ENCODE assay signal across 22 cellular contexts in the genomic region with DNA sequence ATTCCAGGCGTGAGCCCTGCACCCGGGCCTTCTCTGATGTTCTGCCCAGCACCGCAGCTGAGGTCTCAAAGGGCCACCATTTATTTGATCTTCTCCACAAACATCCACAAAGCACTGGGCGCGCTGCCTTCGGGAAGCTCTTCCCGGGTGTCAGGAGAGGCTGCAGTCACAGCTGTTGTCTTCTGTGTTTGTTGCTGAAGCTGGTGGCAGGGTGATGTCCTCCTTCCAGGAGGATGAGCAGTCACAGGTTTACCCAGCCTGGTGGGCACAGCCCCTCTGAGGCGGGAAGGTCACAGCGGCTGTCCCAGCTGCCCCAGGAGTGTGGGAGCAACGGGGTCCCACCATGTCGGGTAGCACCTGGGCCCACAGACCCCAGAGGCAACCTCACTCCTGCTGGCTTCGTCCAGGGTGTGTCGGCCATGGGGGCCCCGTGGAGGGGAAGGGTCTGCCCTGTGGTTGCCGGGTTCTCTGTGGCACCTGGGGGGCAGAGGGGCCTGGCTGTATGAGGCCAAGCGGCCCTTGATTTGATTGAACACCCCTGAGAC. TPM values are rescaled to one million over a fixed set of nuclear protein-coding genes. Genes with fewer than 3 reads are reported as not detected.
DNase-seq lines count a peak whose midpoint lies in the region; ATAC-seq and TF ChIP-seq lines count a peak whose summit lies in the region.
"Had no signal": no experiment of that assay in that cellular context is flagged by ENCODE, and none has a peak within 500 bp of the region (broad histone marks: within the 10 kb centered on the region; RNA-seq: fewer than 3 reads in every experiment).

No MANE protein-coding gene starts in this region.

- H3K27ac Mint-ChIP-seq in chondrocyte (ENCODE audit: unreplicated experiment), result peak overlapping the region; percentile 27
- H3K27ac Mint-ChIP-seq: activated CD4-positive, alpha-beta T cell treated with anti-CD3 and anti-CD28 coated beads, Interleukin-2, amount 10 ng/mL, durations not matched to agents 24 days and 14 days; activated CD8-positive, alpha-beta memory T cell treated with anti-CD3 and anti-CD28 coated beads, Interleukin-2, amount 10 ng/mL, durations not matched to agents 7 days and 5 days; dendritic cell treated with granulocyte-macrophage colony-stimulating factor and Interleukin-4, amounts not matched to agents 40 ng/mL and 50 ng/mL, for 4 days; naive B cell had no signal

- WGBS in ovary, 3 donors, result 50 to 65% (median 59%) methylated on average over 11 to 16 of the region's 16 CpGs

- intact Hi-C loops in ovary (cut with DNase I), result no loop called here

- no peaks in the 10 kb centered on the region for H3K9me3 ChIP-seq in ovary
- H3K9me3 ChIP-seq: upper lobe of right lung had no signal

- no peaks in the 10 kb centered on the region for H3K27me3 ChIP-seq in ovary
- H3K27me3 ChIP-seq: cardiac muscle cell had no signal

- H3K27ac ChIP-seq in 22Rv1, result peak overlapping the region; percentile 63; the same call in 1 of the 2 replicates
- H3K27ac ChIP-seq in ovary, result peak overlapping the region; percentile 53 to 64
- H3K27ac ChIP-seq: cardiac muscle cell had no signal

- no peaks in the 10 kb centered on the region for H3K27me3 Mint-ChIP-seq in chondrocyte (ENCODE audit: low read depth)
- H3K27me3 Mint-ChIP-seq: activated CD8-positive, alpha-beta memory T cell treated with anti-CD3 and anti-CD28 coated beads, Interleukin-2, amount 10 ng/mL, durations not matched to agents 7 days and 5 days had no signal

- no peak for TF ChIP-seq EP300 in ovary (IDR thresholded peaks at IDR 0.05)

- no peak for ATAC-seq in GM19455 (IDR thresholded peaks at IDR 0.05; ENCODE audit: unreplicated experiment)
- ATAC-seq: activated CD8-positive, alpha-beta memory T cell treated with anti-CD3 and anti-CD28 coated beads, Interleukin-2, amount 10 ng/mL, durations not matched to agents 7 days and 5 days had no signal

- H3K4me1 Mint-ChIP-seq in chondrocyte (ENCODE audit: low read depth), result peaks cover 47% of the 10 kb centered on the region
- H3K4me1 Mint-ChIP-seq: activated CD8-positive, alpha-beta memory T cell treated with anti-CD3 and anti-CD28 coated beads, Interleukin-2, amount 10 ng/mL, durations not matched to agents 7 days and 5 days had no signal

- H3K4me3 Mint-ChIP-seq in chondrocyte (ENCODE audit: unreplicated experiment), result no peak overlapping the region
- H3K4me3 Mint-ChIP-seq: activated CD4-positive, alpha-beta T cell treated with anti-CD3 and anti-CD28 coated beads, Interleukin-2, amount 10 ng/mL, durations not matched to agents 24 days and 14 days; activated CD8-positive, alpha-beta memory T cell treated with anti-CD3 and anti-CD28 coated beads, Interleukin-2, amount 10 ng/mL, durations not matched to agents 7 days and 5 days; dendritic cell treated with granulocyte-macrophage colony-stimulating factor and Interleukin-4, amounts not matched to agents 40 ng/mL and 50 ng/mL, for 4 days had no signal

- TF ChIP-seq CTCF in 22Rv1 (IDR thresholded peaks at IDR 0.05), result no peak
- TF ChIP-seq CTCF in LNCaP clone FGC (IDR thresholded peaks at IDR 0.05; ENCODE audit: control insufficient read depth, extremely low read depth, insufficient read depth), result no peak
- TF ChIP-seq CTCF in chondrocyte (IDR thresholded peaks at IDR 0.05), result no peak
- TF ChIP-seq CTCF in ovary (IDR thresholded peaks at IDR 0.05), result no peak

- H3K9me3 Mint-ChIP-seq in chondrocyte (ENCODE audit: low read depth), result no peaks in the 10 kb centered on the region
- H3K9me3 Mint-ChIP-seq: activated CD4-positive, alpha-beta T cell treated with anti-CD3 and anti-CD28 coated beads, Interleukin-2, amount 10 ng/mL, durations not matched to agents 24 days and 14 days; dendritic cell treated with granulocyte-macrophage colony-stimulating factor and Interleukin-4, amounts not matched to agents 40 ng/mL and 50 ng/mL, for 4 days; naive B cell had no signal

- no peaks in the 10 kb centered on the region for H3K36me3 Mint-ChIP-seq in chondrocyte (ENCODE audit: low read depth)
- H3K36me3 Mint-ChIP-seq: activated CD8-positive, alpha-beta memory T cell treated with anti-CD3 and anti-CD28 coated beads, Interleukin-2, amount 10 ng/mL, durations not matched to agents 7 days and 5 days; naive B cell had no signal

- DNase-seq in LNCaP clone FGC (ENCODE audit: low read depth) (peak; percentile 33), chondrocyte (ENCODE audit: low spot score) (no peak), ovary (no peak), HK-2 (ENCODE audit: unreplicated experiment) (no peak), NOMO-1 (lab: John Stamatoyannopoulos, UW; ENCODE audit: unreplicated experiment in 2 of 2) (no peak), epidermal melanocyte (ENCODE audit: insufficient read length, low spot score) (no peak)
- DNase-seq: ACHN; activated CD4-positive, alpha-beta T cell treated with anti-CD3 and anti-CD28 coated beads, Interleukin-2, amount 10 ng/mL, durations not matched to agents 24 days and 14 days; activated CD8-positive, alpha-beta memory T cell treated with anti-CD3 and anti-CD28 coated beads, Interleukin-2, amount 10 ng/mL, durations not matched to agents 7 days and 5 days; C1 segment of cervical spinal cord; MM.1S; naive B cell; NCI-H1436 treated with DMSO at 0.1 percent for 48 hours; NCI-H524 treated with DMSO at 0.1 percent for 48 hours; stimulated activated naive CD4-positive, alpha-beta T cell treated with Interleukin-2 at 50 U/mL for 16 hours; upper lobe of right lung had no signal

- H3K4me3 ChIP-seq in LNCaP clone FGC (ENCODE audit: low read depth, low read length) (no peak overlapping the region), ovary (no peak overlapping the region)
- H3K4me3 ChIP-seq: cardiac muscle cell, skin epidermis, upper lobe of right lung had no signal

- no peak for TF ChIP-seq POLR2A in ovary (IDR thresholded peaks at IDR 0.05)

- H3K36me3 ChIP-seq in ovary, result no peaks in the 10 kb centered on the region
- H3K36me3 ChIP-seq: cardiac muscle cell, upper lobe of right lung had no signal

- peaks cover 33% of the 10 kb centered on the region for H3K4me1 ChIP-seq in ovary (ENCODE audit: insufficient read depth)

RNA-seq across cellular contexts. Expression of a gene that starts 27.6 kb away (rescaled TPM):
- total RNA-seq in chondrocyte (70.4 to 76.3 TPM (median 75.7 TPM) in 3 replicates), ovary (10 to 100 TPM; 23.4 to 59.1 (median 40.2) TPM)
- polyA plus RNA-seq in ovary, result 10 to 100 TPM; 29.5 to 29.6 TPM

RNA-seq across cellular contexts. Expression of a gene that starts 45.8 kb away (rescaled TPM):
- total RNA-seq in chondrocyte, result 0.72 to 1.6 TPM (median 0.75 TPM) in 3 replicates
- total RNA-seq in ovary, result 1 to 10 TPM in 1 of 7 donors, under 1 TPM in 5, not detected in 1; 0.10 to 1.1 (median 0.21) TPM
- polyA plus RNA-seq in ovary, result under 1 TPM; 0.28 to 0.36 TPM
- total RNA-seq: activated CD4-positive, alpha-beta T cell treated with anti-CD3 and anti-CD28 coated beads, Interleukin-2, amount 10 ng/mL, durations not matched to agents 24 days and 14 days; activated CD8-positive, alpha-beta memory T cell treated with anti-CD3 and anti-CD28 coated beads, Interleukin-2, amount 10 ng/mL, durations not matched to agents 7 days and 5 days; endothelial cell of umbilical vein had no signal

RNA-seq across cellular contexts. Expression of a gene that starts 52.2 kb away (rescaled TPM):
- 42.6 to 53.0 TPM (median 46.0 TPM) in 3 replicates for total RNA-seq in chondrocyte
- 10 to 100 TPM; 13.9 to 49.1 (median 33.9) TPM for total RNA-seq in ovary
- 10 to 100 TPM in 1 of 2 donors, 1 to 10 TPM in 1; 3.1 to 17.2 TPM for polyA plus RNA-seq in ovary
